ENCODE assay signal across 8 cellular contexts in genomic region chr3:69052567-69052898, GRCh38. TPM values are rescaled to one million over a fixed set of nuclear protein-coding genes. Genes with fewer than 3 reads are reported as not detected.
DNase-seq lines count a peak whose midpoint lies in the region; ATAC-seq lines count a peak whose summit lies in the region.

No MANE protein-coding gene starts in this region.

- no peaks in the 10 kb centered on the region for H3K9me3 ChIP-seq in HUES48 (ENCODE audit: control insufficient read depth, insufficient read depth, low read length)

- H3K27ac Mint-ChIP-seq in natural killer cell treated with Interleukin-12 subunit alpha and Interleukin-12 subunit beta and Interleukin-15 and Interleukin-18, amount 100 ng/mL, for 72 hours = peak overlapping the region; percentile 96 to 99

- DNase-seq in natural killer cell treated with Interleukin-12 subunit alpha and Interleukin-12 subunit beta and Interleukin-15 and Interleukin-18, amount 100 ng/mL, for 72 hours (ENCODE audit: low spot score) = no peak
- DNase-seq in AG20443 (ENCODE audit: low spot score) (no peak), anterior cingulate cortex (lab: John Stamatoyannopoulos, UW) (no peak)

- peak overlapping the region; percentile 89 for H3K4me3 Mint-ChIP-seq in natural killer cell treated with Interleukin-12 subunit alpha and Interleukin-12 subunit beta and Interleukin-15 and Interleukin-18, amount 100 ng/mL, for 72 hours

- peak overlapping the region; percentile 48 for H3K9ac ChIP-seq in HUES48 (ENCODE audit: low read depth, low read length)

- peak overlapping the region; percentile 81 for H3K4me3 ChIP-seq in HUES48 (ENCODE audit: low read depth, low read length)

- H3K36me3 Mint-ChIP-seq in natural killer cell treated with Interleukin-12 subunit alpha and Interleukin-12 subunit beta and Interleukin-15 and Interleukin-18, amount 100 ng/mL, for 72 hours = peaks cover 13% of the 10 kb centered on the region

- H3K4me1 Mint-ChIP-seq in natural killer cell treated with Interleukin-12 subunit alpha and Interleukin-12 subunit beta and Interleukin-15 and Interleukin-18, amount 100 ng/mL, for 72 hours (ENCODE audit: low read depth in 2 of 2) = peaks cover 30 to 38% of the 10 kb centered on the region in 2 donors

- no peaks in the 10 kb centered on the region for H3K27me3 ChIP-seq in HUES48 (ENCODE audit: control insufficient read depth, insufficient read depth, low read length)

- ATAC-seq in GM18909 (IDR thresholded peaks at IDR 0.05; ENCODE audit: poor library complexity, unreplicated experiment) = peak; percentile 7
- ATAC-seq in natural killer cell treated with Interleukin-12 subunit alpha and Interleukin-12 subunit beta and Interleukin-15 and Interleukin-18, amount 100 ng/mL, for 72 hours = no peak
- no peak for ATAC-seq in GM21360 (IDR thresholded peaks at IDR 0.05; ENCODE audit: unreplicated experiment)
- ATAC-seq in HG03025 (IDR thresholded peaks at IDR 0.05; ENCODE audit: low FRiP score, unreplicated experiment) = no peak

- H3K36me3 ChIP-seq in HUES48 (ENCODE audit: control insufficient read depth, insufficient read depth, low read length) = peaks cover 45% of the 10 kb centered on the region

- peaks cover 11% of the 10 kb centered on the region; the same call in 1 of the 2 replicates for H3K4me1 ChIP-seq in HUES48 (ENCODE audit: control insufficient read depth, insufficient read depth, low read length)

- H3K27me3 Mint-ChIP-seq in natural killer cell treated with Interleukin-12 subunit alpha and Interleukin-12 subunit beta and Interleukin-15 and Interleukin-18, amount 100 ng/mL, for 72 hours = no peaks in the 10 kb centered on the region

- H3K27ac ChIP-seq in HUES48 (ENCODE audit: low read depth, low read length) (peak overlapping the region; percentile 87), cingulate gyrus (ENCODE audit: low read depth, low read length) (peak overlapping the region; percentile 78)

- H3K9me3 Mint-ChIP-seq in natural killer cell treated with Interleukin-12 subunit alpha and Interleukin-12 subunit beta and Interleukin-15 and Interleukin-18, amount 100 ng/mL, for 72 hours = no peaks in the 10 kb centered on the region

RNA-seq across cellular contexts. Expression of gene TMF1, which starts 0.4 kb away (rescaled TPM):
- 10 to 100 TPM; 42.2 to 43.7 TPM for total RNA-seq in natural killer cell treated with Interleukin-12 subunit alpha and Interleukin-12 subunit beta and Interleukin-15 and Interleukin-18, amount 100 ng/mL, for 72 hours

RNA-seq across cellular contexts. Expression of gene UBA3, which starts 27.6 kb away (rescaled TPM):
- total RNA-seq in natural killer cell treated with Interleukin-12 subunit alpha and Interleukin-12 subunit beta and Interleukin-15 and Interleukin-18, amount 100 ng/mL, for 72 hours = 100 to 1,000 TPM in 1 of 2 donors, 10 to 100 TPM in 1; 93.4 to 111 TPM

RNA-seq across cellular contexts. Expression of gene ARL6IP5, which starts 32.2 kb away (rescaled TPM):
- total RNA-seq in natural killer cell treated with Interleukin-12 subunit alpha and Interleukin-12 subunit beta and Interleukin-15 and Interleukin-18, amount 100 ng/mL, for 72 hours = 100 to 1,000 TPM; 110 to 135 TPM

RNA-seq across cellular contexts. Expression of gene EOGT, which starts 39.0 kb away (rescaled TPM):
- 10 to 100 TPM; 12.0 to 31.8 TPM for total RNA-seq in natural killer cell treated with Interleukin-12 subunit alpha and Interleukin-12 subunit beta and Interleukin-15 and Interleukin-18, amount 100 ng/mL, for 72 hours
